In genomic region chr10:12154516-12154915, GRCh38 we compare ENCODE assay signal across 15 cellular contexts. TPM values are rescaled to one million over a fixed set of nuclear protein-coding genes. Genes with fewer than 3 reads are reported as not detected.
DNase-seq lines count a peak whose midpoint lies in the region; ATAC-seq and TF ChIP-seq lines count a peak whose summit lies in the region.
"Had no signal": no experiment of that assay in that cellular context is flagged by ENCODE, and none has a peak within 500 bp of the region (broad histone marks: within the 10 kb centered on the region; RNA-seq: fewer than 3 reads in every experiment).

No MANE protein-coding gene starts in this region.

- no peaks in the 10 kb centered on the region for H3K4me1 ChIP-seq in CD4-positive, CD25-positive, alpha-beta regulatory T cell (ENCODE audit: control insufficient read depth, insufficient read depth, low read length, poor library complexity, severe bottlenecking)
- no peaks in the 10 kb centered on the region for H3K4me1 ChIP-seq in HEK293 (ENCODE audit: control insufficient read depth, insufficient read depth, low read length)
- H3K4me1 ChIP-seq: A549, BE2C had no signal

- H3K4me3 ChIP-seq in CD4-positive, CD25-positive, alpha-beta regulatory T cell (ENCODE audit: low read depth, low read length): no peak overlapping the region
- H3K4me3 ChIP-seq in HEK293 (ENCODE audit: low read depth, low read length): no peak overlapping the region
- no peak overlapping the region for H3K4me3 ChIP-seq in dorsolateral prefrontal cortex
- H3K4me3 ChIP-seq: A549 had no signal

- no peak for DNase-seq in CD4-positive, CD25-positive, alpha-beta regulatory T cell
- DNase-seq in progenitor cell of endocrine pancreas (ENCODE audit: low spot score, unreplicated experiment) (no peak), dorsolateral prefrontal cortex (no peak), NCI-H446 treated with DMSO at 0.1 percent for 48 hours (lab: John Stamatoyannopoulos, UW) (no peak)
- DNase-seq: BE2C; Caco-2; CD8-positive, alpha-beta memory T cell; DND-41; GDM1; HCEC 1CT had no signal

- TF ChIP-seq CTCF in HEK293 (tag by site-specific recombination; IDR thresholded peaks at IDR 0.05) (no peak), progenitor cell of endocrine pancreas (IDR thresholded peaks at IDR 0.05; ENCODE audit: unreplicated experiment) (no peak), dorsolateral prefrontal cortex (IDR thresholded peaks at IDR 0.05 in 54 of 56, conservative IDR thresholded peaks at IDR 0.05 in 2 of 56; ENCODE audit: low read depth in 1 of 56, partially characterized antibody in 56 of 56) (no peak)

- H3K9me3 Mint-ChIP-seq in CD4-positive, CD25-positive, alpha-beta regulatory T cell: no peaks in the 10 kb centered on the region
- no peaks in the 10 kb centered on the region for H3K9me3 Mint-ChIP-seq in activated T-helper 17 cell treated with anti-CD3 and anti-CD28 coated beads, Interleukin-2, amount 50 U/mL, for 72 hours
- H3K9me3 Mint-ChIP-seq in progenitor cell of endocrine pancreas (ENCODE audit: low read depth): no peaks in the 10 kb centered on the region
- H3K9me3 Mint-ChIP-seq: CD8-positive, alpha-beta memory T cell had no signal

- POLR2A ChIA-PET in HEK293 (lab: Yijun Ruan, JAX): no interaction called here

- intact Hi-C loops in dorsolateral prefrontal cortex (cut with DNase I): no loop called here

- no peak for ATAC-seq in CD4-positive, CD25-positive, alpha-beta regulatory T cell (ENCODE audit: low read depth in 2 of 2)
- ATAC-seq in activated T-helper 17 cell treated with anti-CD3 and anti-CD28 coated beads, Interleukin-2, amount 50 U/mL, for 72 hours (replicated peaks): no peak
- no peak for ATAC-seq in HG03457 (IDR thresholded peaks at IDR 0.05; ENCODE audit: unreplicated experiment)
- ATAC-seq: A549 had no signal

- H3K36me3 ChIP-seq in CD4-positive, CD25-positive, alpha-beta regulatory T cell (ENCODE audit: control insufficient read depth, insufficient read depth, low read length): peaks cover 38% of the 10 kb centered on the region
- peaks cover 18 to 72% of the 10 kb centered on the region in 2 experiments for H3K36me3 ChIP-seq in HEK293 (ENCODE audit: control insufficient read depth in 2 of 2, insufficient read depth in 1 of 2, low read length in 2 of 2)
- H3K36me3 ChIP-seq: BE2C had no signal

- H3K4me1 Mint-ChIP-seq in CD4-positive, CD25-positive, alpha-beta regulatory T cell: peaks cover 0 to 3% (median 0%) of the 10 kb centered on the region in 4 donors
- H3K4me1 Mint-ChIP-seq in activated T-helper 17 cell treated with anti-CD3 and anti-CD28 coated beads, Interleukin-2, amount 50 U/mL, for 72 hours: peaks cover 4% of the 10 kb centered on the region
- H3K4me1 Mint-ChIP-seq in progenitor cell of endocrine pancreas (ENCODE audit: low read depth): no peaks in the 10 kb centered on the region
- H3K4me1 Mint-ChIP-seq: CD8-positive, alpha-beta memory T cell had no signal

- no peaks in the 10 kb centered on the region for H3K27me3 Mint-ChIP-seq in CD4-positive, CD25-positive, alpha-beta regulatory T cell
- H3K27me3 Mint-ChIP-seq in activated T-helper 17 cell treated with anti-CD3 and anti-CD28 coated beads, Interleukin-2, amount 50 U/mL, for 72 hours: no peaks in the 10 kb centered on the region
- H3K27me3 Mint-ChIP-seq in progenitor cell of endocrine pancreas: no peaks in the 10 kb centered on the region
- H3K27me3 Mint-ChIP-seq: CD8-positive, alpha-beta memory T cell had no signal

- H3K27ac Mint-ChIP-seq in CD4-positive, CD25-positive, alpha-beta regulatory T cell: peak overlapping the region in 2 of 3 donors; percentile 34 to 72
- H3K27ac Mint-ChIP-seq in activated T-helper 17 cell treated with anti-CD3 and anti-CD28 coated beads, Interleukin-2, amount 50 U/mL, for 72 hours: peak overlapping the region; percentile 21
- H3K27ac Mint-ChIP-seq in progenitor cell of endocrine pancreas: peak overlapping the region; percentile 59

- H3K9me3 ChIP-seq in CD4-positive, CD25-positive, alpha-beta regulatory T cell (ENCODE audit: control insufficient read depth in 2 of 2, low read length in 2 of 2): no peaks in the 10 kb centered on the region
- no peaks in the 10 kb centered on the region for H3K9me3 ChIP-seq in HEK293 (ENCODE audit: control insufficient read depth, insufficient read depth, low read depth, low read length)
- H3K9me3 ChIP-seq: A549, BE2C, Caco-2 had no signal

- no peak overlapping the region for H3K4me3 Mint-ChIP-seq in CD4-positive, CD25-positive, alpha-beta regulatory T cell
- no peak overlapping the region for H3K4me3 Mint-ChIP-seq in activated T-helper 17 cell treated with anti-CD3 and anti-CD28 coated beads, Interleukin-2, amount 50 U/mL, for 72 hours
- H3K4me3 Mint-ChIP-seq in progenitor cell of endocrine pancreas (ENCODE audit: low read depth): no peak overlapping the region
- H3K4me3 Mint-ChIP-seq: CD8-positive, alpha-beta memory T cell had no signal

- CTCF ChIA-PET in HEK293 (lab: Yijun Ruan, JAX): no interaction called here

- H3K36me3 Mint-ChIP-seq in CD4-positive, CD25-positive, alpha-beta regulatory T cell: peaks cover 31% of the 10 kb centered on the region
- peaks cover 89% of the 10 kb centered on the region for H3K36me3 Mint-ChIP-seq in activated T-helper 17 cell treated with anti-CD3 and anti-CD28 coated beads, Interleukin-2, amount 50 U/mL, for 72 hours (ENCODE audit: low read depth)
- peaks cover 24% of the 10 kb centered on the region for H3K36me3 Mint-ChIP-seq in progenitor cell of endocrine pancreas (ENCODE audit: insufficient read depth)

- no peak overlapping the region for H3K27ac ChIP-seq in CD4-positive, CD25-positive, alpha-beta regulatory T cell (ENCODE audit: insufficient read depth, low read length, poor library complexity, severe bottlenecking)
- H3K27ac ChIP-seq in HEK293 (ENCODE audit: extremely low read depth, low read depth, low read length): no peak overlapping the region
- peak overlapping the region in 1 of 59 donors; percentile 6 for H3K27ac ChIP-seq in dorsolateral prefrontal cortex
- H3K27ac ChIP-seq: A549, C4-2B had no signal

- H3K27me3 ChIP-seq in CD4-positive, CD25-positive, alpha-beta regulatory T cell (ENCODE audit: control insufficient read depth, insufficient read depth, low read length): no peaks in the 10 kb centered on the region
- H3K27me3 ChIP-seq in dorsolateral prefrontal cortex: no peaks in the 10 kb centered on the region
- H3K27me3 ChIP-seq: BE2C had no signal

TF ChIP-seq in HEK293, 187 proteins besides CTCF, POLR2A, EP300 and RAD21:
- no peak for TF ChIP-seq ZNF184 (tag by site-specific recombination; IDR thresholded peaks at IDR 0.05)
- TF ChIP-seq ZNF132 (tag by site-specific recombination; IDR thresholded peaks at IDR 0.05; ENCODE audit: borderline replicate concordance): no peak
- TF ChIP-seq, protein P1, sequence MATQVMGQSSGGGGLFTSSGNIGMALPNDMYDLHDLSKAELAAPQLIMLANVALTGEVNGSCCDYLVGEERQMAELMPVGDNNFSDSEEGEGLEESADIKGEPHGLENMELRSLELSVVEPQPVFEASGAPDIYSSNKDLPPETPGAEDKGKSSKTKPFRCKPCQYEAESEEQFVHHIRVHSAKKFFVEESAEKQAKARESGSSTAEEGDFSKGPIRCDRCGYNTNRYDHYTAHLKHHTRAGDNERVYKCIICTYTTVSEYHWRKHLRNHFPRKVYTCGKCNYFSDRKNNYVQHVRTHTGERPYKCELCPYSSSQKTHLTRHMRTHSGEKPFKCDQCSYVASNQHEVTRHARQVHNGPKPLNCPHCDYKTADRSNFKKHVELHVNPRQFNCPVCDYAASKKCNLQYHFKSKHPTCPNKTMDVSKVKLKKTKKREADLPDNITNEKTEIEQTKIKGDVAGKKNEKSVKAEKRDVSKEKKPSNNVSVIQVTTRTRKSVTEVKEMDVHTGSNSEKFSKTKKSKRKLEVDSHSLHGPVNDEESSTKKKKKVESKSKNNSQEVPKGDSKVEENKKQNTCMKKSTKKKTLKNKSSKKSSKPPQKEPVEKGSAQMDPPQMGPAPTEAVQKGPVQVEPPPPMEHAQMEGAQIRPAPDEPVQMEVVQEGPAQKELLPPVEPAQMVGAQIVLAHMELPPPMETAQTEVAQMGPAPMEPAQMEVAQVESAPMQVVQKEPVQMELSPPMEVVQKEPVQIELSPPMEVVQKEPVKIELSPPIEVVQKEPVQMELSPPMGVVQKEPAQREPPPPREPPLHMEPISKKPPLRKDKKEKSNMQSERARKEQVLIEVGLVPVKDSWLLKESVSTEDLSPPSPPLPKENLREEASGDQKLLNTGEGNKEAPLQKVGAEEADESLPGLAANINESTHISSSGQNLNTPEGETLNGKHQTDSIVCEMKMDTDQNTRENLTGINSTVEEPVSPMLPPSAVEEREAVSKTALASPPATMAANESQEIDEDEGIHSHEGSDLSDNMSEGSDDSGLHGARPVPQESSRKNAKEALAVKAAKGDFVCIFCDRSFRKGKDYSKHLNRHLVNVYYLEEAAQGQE (tag by site-specific recombination; IDR thresholded peaks at IDR 0.05): peak; percentile 75; the same call in 1 of the 2 replicates

RNA-seq across cellular contexts. Expression of gene SEC61A2, which starts 25.0 kb away (rescaled TPM):
- total RNA-seq in CD4-positive, CD25-positive, alpha-beta regulatory T cell: 25.2 TPM
- 1 to 10 TPM; 1.6 to 5.4 (median 2.5) TPM for polyA plus RNA-seq in CD4-positive, CD25-positive, alpha-beta regulatory T cell
- 10 to 100 TPM; 16.0 to 22.3 TPM for total RNA-seq in activated T-helper 17 cell treated with anti-CD3 and anti-CD28 coated beads, Interleukin-2, amount 50 U/mL, for 72 hours
- total RNA-seq in progenitor cell of endocrine pancreas (23.2 and 24.9 TPM in 2 replicates), dorsolateral prefrontal cortex (10 to 100 TPM; 24.7 to 79.3 (median 53.4) TPM)

RNA-seq across cellular contexts. Expression of gene NUDT5, which starts 41.2 kb away (rescaled TPM):
- total RNA-seq in CD4-positive, CD25-positive, alpha-beta regulatory T cell: 38.1 TPM
- 100 to 1,000 TPM in 1 of 4 donors, 10 to 100 TPM in 3; 71.5 to 103 (median 89.7) TPM for polyA plus RNA-seq in CD4-positive, CD25-positive, alpha-beta regulatory T cell
- total RNA-seq in activated T-helper 17 cell treated with anti-CD3 and anti-CD28 coated beads, Interleukin-2, amount 50 U/mL, for 72 hours: 100 to 1,000 TPM in 1 of 2 donors, 10 to 100 TPM in 1; 99.1 to 139 TPM
- total RNA-seq in progenitor cell of endocrine pancreas (56.5 and 63.3 TPM in 2 replicates), dorsolateral prefrontal cortex (10 to 100 TPM; 19.1 to 48.8 (median 33.7) TPM)

RNA-seq across cellular contexts. Expression of gene CDC123, which starts 41.5 kb away (rescaled TPM):
- 50.3 TPM for total RNA-seq in CD4-positive, CD25-positive, alpha-beta regulatory T cell
- polyA plus RNA-seq in CD4-positive, CD25-positive, alpha-beta regulatory T cell: 100 to 1,000 TPM in 3 of 4 donors, 10 to 100 TPM in 1; 91.1 to 111 (median 102) TPM
- total RNA-seq in activated T-helper 17 cell treated with anti-CD3 and anti-CD28 coated beads, Interleukin-2, amount 50 U/mL, for 72 hours: 100 to 1,000 TPM in 1 of 2 donors, 10 to 100 TPM in 1; 93.8 to 202 TPM
- total RNA-seq in progenitor cell of endocrine pancreas (71.1 and 82.4 TPM in 2 replicates), dorsolateral prefrontal cortex (10 to 100 TPM; 32.1 to 76.3 (median 54.4) TPM)
